Comparison of ENCODE assay signal across 22 cellular contexts in the genomic region with DNA sequence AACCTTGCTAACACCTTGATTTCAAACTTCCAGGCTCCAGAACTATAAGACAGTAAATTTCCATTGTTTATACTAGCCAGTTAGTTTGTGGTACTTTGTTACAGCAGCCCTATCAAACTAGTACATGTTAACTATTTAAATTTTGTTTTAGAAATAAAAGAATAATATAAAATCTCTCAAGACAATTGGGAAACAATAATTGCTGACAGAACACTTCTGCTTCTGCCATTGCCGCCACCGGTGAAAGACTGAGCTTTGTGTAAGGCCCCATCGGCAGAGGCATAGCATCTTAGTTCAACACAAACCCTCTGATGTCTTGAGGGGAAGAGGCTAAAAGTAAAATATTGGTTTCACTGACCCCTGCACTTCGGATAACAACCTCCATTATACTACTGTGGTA.
DNase-seq lines count a peak whose midpoint lies in the region; ATAC-seq, FAIRE-seq and TF ChIP-seq lines count a peak whose summit lies in the region.
"Had no signal": no experiment of that assay in that cellular context is flagged by ENCODE, and none has a peak within 500 bp of the region (broad histone marks: within the 10 kb centered on the region; RNA-seq: fewer than 3 reads in every experiment).

No MANE protein-coding gene starts in this region.

- H3K79me2 ChIP-seq in HepG2 (ENCODE audit: insufficient read depth, low read length) (no peaks in the 10 kb centered on the region), PC-9 (ENCODE audit: low read depth) (no peaks in the 10 kb centered on the region)

- ATAC-seq in HepG2 (no peak), right lobe of liver (no peak), IMR-90 (ENCODE audit: low read depth) (no peak)
- ATAC-seq: CD8-positive, alpha-beta T cell had no signal

- H3K4me3 ChIP-seq in HepG2 (replicated peaks in 1 of 3; ENCODE audit: insufficient read depth in 1 of 3, low read depth in 2 of 3, low read length in 3 of 3) (no peak overlapping the region), right lobe of liver (no peak overlapping the region), IMR-90 (ENCODE audit: insufficient read depth, low read depth, low read length) (no peak overlapping the region), PC-9 (no peak overlapping the region)
- H3K4me3 ChIP-seq: BLaER1 treated with 17β-estradiol and CSF1 and Interleukin-3, amounts not matched to agents 10 nM and 100 nM had no signal

- TF ChIP-seq POLR2A in HepG2 (IDR thresholded peaks at IDR 0.05; ENCODE audit: insufficient read depth in 1 of 2, low read depth in 2 of 2, low read length in 2 of 2) (no peak), right lobe of liver (IDR thresholded peaks at IDR 0.05) (no peak), IMR-90 (IDR thresholded peaks at IDR 0.05; ENCODE audit: low read depth, low read length) (no peak)

- H4K8ac ChIP-seq in IMR-90 (ENCODE audit: low read depth in 2 of 2, low read length in 2 of 2) = no peak overlapping the region

- no peaks in the 10 kb centered on the region for H3K36me3 Mint-ChIP-seq in type B pancreatic cell
- H3K36me3 Mint-ChIP-seq: CD8-positive, alpha-beta T cell had no signal

- H3K14ac ChIP-seq in IMR-90 (replicated peaks; ENCODE audit: low read depth, low read length) = no peak overlapping the region

- no peak overlapping the region for H3K27ac Mint-ChIP-seq in type B pancreatic cell
- H3K27ac Mint-ChIP-seq: B cell; CD4-positive, alpha-beta T cell; CD8-positive, alpha-beta T cell had no signal

- BruUV-seq in HepG2 (replicated peaks; lab: Mats Ljungman, UMichigan) = no TSS peak
- no TSS peak for BruUV-seq in IMR-90 (replicated peaks; lab: Mats Ljungman, UMichigan)
- BruUV-seq in PC-9 (replicated peaks; lab: Mats Ljungman, UMichigan) = no TSS peak

- in situ Hi-C loops in HepG2 (cut with HindIII; ENCODE audit: extremely low pct_ligation_motif_present, low pct_unique_long_range_greater_than_20kb) (no loop called here), IMR-90 (cut with MboI; ENCODE audit: low sequenced_read_pairs) (no loop called here)

- FAIRE-seq in HepG2 (lab: Jason Lieb, UNC) = no peak
- FAIRE-seq: A204.1, D721Med, G401.6, GM12891, GM19239 had no signal

- H4K20me1 ChIP-seq in HepG2 (ENCODE audit: insufficient read depth, low read length) = no peaks in the 10 kb centered on the region
- H4K20me1 ChIP-seq in IMR-90 (ENCODE audit: insufficient read depth, low read length) = no peaks in the 10 kb centered on the region
- no peaks in the 10 kb centered on the region for H4K20me1 ChIP-seq in PC-9 (ENCODE audit: insufficient read depth)
- H4K20me1 ChIP-seq: BLaER1 treated with 17β-estradiol and CSF1 and Interleukin-3, amounts not matched to agents 10 nM and 100 nM had no signal

- H3F3A ChIP-seq in PC-9 (ENCODE audit: insufficient read depth, low read depth) = no peaks in the 10 kb centered on the region

- H2AFZ ChIP-seq in HepG2 (ENCODE audit: low read length) (no peak overlapping the region), IMR-90 (replicated peaks; ENCODE audit: low read length, poor library complexity) (no peak overlapping the region), PC-9 (no peak overlapping the region)

- H2BK5ac ChIP-seq in IMR-90 (ENCODE audit: low read depth, low read length, poor library complexity, severe bottlenecking) = no peak overlapping the region

- H3K9me2 ChIP-seq in PC-9 (ENCODE audit: insufficient read depth) = no peaks in the 10 kb centered on the region

- H3K9me3 ChIP-seq in HepG2 (ENCODE audit: low read length) (peaks cover 11% of the 10 kb centered on the region), right lobe of liver (no peaks in the 10 kb centered on the region), IMR-90 (ENCODE audit: control insufficient read depth, insufficient read depth, low read length) (no peaks in the 10 kb centered on the region), PC-9 (ENCODE audit: insufficient read depth, low read depth) (no peaks in the 10 kb centered on the region)
- H3K9me3 ChIP-seq: BLaER1 treated with 17β-estradiol and CSF1 and Interleukin-3, amounts not matched to agents 10 nM and 100 nM; Caco-2 had no signal

- dilution Hi-C loops in IMR-90 (cut with HindIII; ENCODE audit: low sequenced_read_pairs, unreplicated experiment) = no loop called here

- no peak overlapping the region for H2BK120ac ChIP-seq in IMR-90 (ENCODE audit: low read depth, low read length)

- TF ChIP-seq EP300 in HepG2 (IDR thresholded peaks at IDR 0.05; ENCODE audit: low read depth in 2 of 2, low read length in 2 of 2) (no peak), HepG2 (CRISPR knock-in tag; IDR thresholded peaks at IDR 0.05; ENCODE audit: borderline replicate concordance) (no peak)

- no peak overlapping the region for H3K9ac ChIP-seq in HepG2 (ENCODE audit: insufficient read depth, low read depth, low read length)
- no peak overlapping the region for H3K9ac ChIP-seq in IMR-90 (ENCODE audit: low read depth, low read length)
- H3K9ac ChIP-seq: BLaER1 treated with 17β-estradiol and CSF1 and Interleukin-3, amounts not matched to agents 10 nM and 100 nM had no signal

- H2BK15ac ChIP-seq in IMR-90 (ENCODE audit: low read depth, low read length) = no peak overlapping the region

- H3K27me3 Mint-ChIP-seq in type B pancreatic cell = no peaks in the 10 kb centered on the region
- H3K27me3 Mint-ChIP-seq: B cell; CD4-positive, alpha-beta T cell had no signal

- H3K27me3 ChIP-seq in HepG2 (ENCODE audit: control insufficient read depth in 1 of 2, insufficient read depth in 2 of 2, low read length in 2 of 2) = no peaks in the 10 kb centered on the region
- no peaks in the 10 kb centered on the region for H3K27me3 ChIP-seq in right lobe of liver
- H3K27me3 ChIP-seq in IMR-90 (ENCODE audit: control insufficient read depth, insufficient read depth, low read length) = no peaks in the 10 kb centered on the region
- H3K27me3 ChIP-seq in PC-9 (ENCODE audit: insufficient read depth, low read depth) = no peaks in the 10 kb centered on the region
- H3K27me3 ChIP-seq: BLaER1 treated with 17β-estradiol and CSF1 and Interleukin-3, amounts not matched to agents 10 nM and 100 nM had no signal

- H3K18ac ChIP-seq in IMR-90 (ENCODE audit: low read depth, low read length) = no peak overlapping the region

- H3K27ac ChIP-seq in HepG2 (ENCODE audit: extremely low read length, insufficient read depth, low read length) (no peak overlapping the region), right lobe of liver (no peak overlapping the region), IMR-90 (ENCODE audit: insufficient read depth, low read length) (no peak overlapping the region), PC-9 (no peak overlapping the region)
- H3K27ac ChIP-seq: BLaER1 treated with 17β-estradiol and CSF1 and Interleukin-3, amounts not matched to agents 10 nM and 100 nM; C4-2B had no signal

- intact Hi-C loops in HepG2 (cut with micrococcal nuclease; ENCODE audit: unreplicated experiment) = no loop called here
- intact Hi-C loops in right lobe of liver (cut with DNase I) = no loop called here
- intact Hi-C loops in IMR-90 (cut with micrococcal nuclease) = no loop called here
- intact Hi-C loops in PC-9 (cut with micrococcal nuclease; ENCODE audit: unreplicated experiment) = no loop called here

- TF ChIP-seq CTCF in HepG2 (CRISPR knock-in tag; IDR thresholded peaks at IDR 0.05) = no peak
- no peak for TF ChIP-seq CTCF in right lobe of liver (IDR thresholded peaks at IDR 0.05)
- no peak for TF ChIP-seq CTCF in IMR-90 (conservative IDR thresholded peaks at IDR 0.05; ENCODE audit: low read depth, low read length)
- no peak for TF ChIP-seq CTCF in PC-9 (conservative IDR thresholded peaks at IDR 0.05)
- TF ChIP-seq CTCF in type B pancreatic cell (conservative IDR thresholded peaks at IDR 0.05) = no peak

- H4K5ac ChIP-seq in IMR-90 (ENCODE audit: low read depth, low read length) = no peak overlapping the region

- H3K4me2 ChIP-seq in HepG2 (ENCODE audit: low read depth, low read length) (no peak overlapping the region), IMR-90 (ENCODE audit: low read depth, low read length) (no peak overlapping the region), PC-9 (no peak overlapping the region)
- H3K4me2 ChIP-seq: BLaER1 treated with 17β-estradiol and CSF1 and Interleukin-3, amounts not matched to agents 10 nM and 100 nM had no signal

- H3K4me1 Mint-ChIP-seq in type B pancreatic cell (ENCODE audit: unreplicated experiment) = no peaks in the 10 kb centered on the region
- H3K4me1 Mint-ChIP-seq: B cell had no signal

- H3K79me1 ChIP-seq in IMR-90 (ENCODE audit: low read depth in 1 of 2, low read length in 2 of 2) = no peaks in the 10 kb centered on the region

- no peak overlapping the region for H2AK5ac ChIP-seq in IMR-90 (ENCODE audit: low read depth, low read length)

- no peak overlapping the region for H3K4ac ChIP-seq in IMR-90 (ENCODE audit: low read depth, low read length)

- no peaks in the 10 kb centered on the region for H3K4me1 ChIP-seq in HepG2 (ENCODE audit: insufficient read depth, low read length)
- H3K4me1 ChIP-seq in right lobe of liver = no peaks in the 10 kb centered on the region
- H3K4me1 ChIP-seq in IMR-90 (ENCODE audit: control insufficient read depth, insufficient read depth, low read length) = no peaks in the 10 kb centered on the region
- no peaks in the 10 kb centered on the region for H3K4me1 ChIP-seq in PC-9 (replicated peaks; ENCODE audit: insufficient read depth)

- H2AK9ac ChIP-seq in IMR-90 (replicated peaks; ENCODE audit: low read depth, low read length, poor library complexity) = no peak overlapping the region

- H3K4me3 Mint-ChIP-seq in type B pancreatic cell = no peak overlapping the region
- H3K4me3 Mint-ChIP-seq: B cell; CD4-positive, alpha-beta T cell; CD8-positive, alpha-beta T cell had no signal

- POLR2A ChIA-PET in HepG2 (lab: Yijun Ruan, JAX) (no interaction called here), IMR-90 (lab: Charles Lee; ENCODE audit: unreplicated experiment) (no interaction called here), PC-9 (lab: Charles Lee; ENCODE audit: unreplicated experiment) (no interaction called here)

- CTCF ChIA-PET in HepG2 (lab: Yijun Ruan, JAX; ENCODE audit: low intra/inter-chr PET ratio, low total read pairs) (no interaction called here), IMR-90 (lab: Yijun Ruan, JAX) (interaction anchor here (0.6 kb wide), 1 partner anchor 1635 kb away, joined by 3 read pairs; no protein-coding TSS in a partner anchor), PC-9 (lab: Charles Lee) (no interaction called here)

- H3K36me3 ChIP-seq in HepG2 (replicated peaks in 1 of 2; ENCODE audit: control insufficient read depth in 1 of 2, insufficient read depth in 2 of 2, low read length in 2 of 2) (no peaks in the 10 kb centered on the region), right lobe of liver (no peaks in the 10 kb centered on the region), IMR-90 (ENCODE audit: control insufficient read depth, insufficient read depth, low read length) (no peaks in the 10 kb centered on the region), PC-9 (ENCODE audit: low read depth) (no peaks in the 10 kb centered on the region)
- H3K36me3 ChIP-seq: BLaER1 treated with 17β-estradiol and CSF1 and Interleukin-3, amounts not matched to agents 10 nM and 100 nM had no signal

- H3K23ac ChIP-seq in IMR-90 (ENCODE audit: low read depth, low read length) = no peak overlapping the region

- DNase-seq in HepG2 (ENCODE audit: low spot score) (no peak), right lobe of liver (no peak), IMR-90 (no peak), left kidney (ENCODE audit: low read depth, low spot score) (peak; percentile 14), PC-9 (no peak), type B pancreatic cell (ENCODE audit: extremely low spot score, unreplicated experiment) (no peak)
- DNase-seq: 8988T; AML-193; Caco-2; Calu3; CD4-positive, alpha-beta T cell; CD8-positive, alpha-beta T cell; DMS79 treated with DMSO at 0.1 percent for 48 hours; GF-D8 had no signal

- H3K9me3 Mint-ChIP-seq in type B pancreatic cell = peaks cover 6% of the 10 kb centered on the region

- H3K9me1 ChIP-seq in IMR-90 (ENCODE audit: insufficient read depth, low read length) = no peaks in the 10 kb centered on the region

- no peak overlapping the region for H3K56ac ChIP-seq in IMR-90 (ENCODE audit: extremely low read depth, insufficient read depth, low read length)

- TF ChIP-seq RAD21 in HepG2 (CRISPR knock-in tag; IDR thresholded peaks at IDR 0.05) = no peak
- no peak for TF ChIP-seq RAD21 in IMR-90 (IDR thresholded peaks at IDR 0.05; ENCODE audit: low read length)

- WGBS in HepG2 (ENCODE audit: low lambda C conversion rate) = 7% methylated on average over 4 of the region's 4 CpGs
- WGBS in right lobe of liver (ENCODE audit: insufficient coverage, low coverage, low lambda C conversion rate, missing lambda C conversion rate) = 81% methylated on average over 4 of the region's 4 CpGs
- WGBS in IMR-90 (ENCODE audit: extremely low coverage in 2 of 2, insufficient read length in 1 of 2), 2 experiments = no CpG with 5 or more reads among the region's 4 CpGs

- H4K91ac ChIP-seq in IMR-90 (ENCODE audit: insufficient read depth, low read depth, low read length) = no peak overlapping the region

- no peak overlapping the region for H2BK20ac ChIP-seq in IMR-90 (ENCODE audit: low read depth, low read length)
